In the genomic region with DNA sequence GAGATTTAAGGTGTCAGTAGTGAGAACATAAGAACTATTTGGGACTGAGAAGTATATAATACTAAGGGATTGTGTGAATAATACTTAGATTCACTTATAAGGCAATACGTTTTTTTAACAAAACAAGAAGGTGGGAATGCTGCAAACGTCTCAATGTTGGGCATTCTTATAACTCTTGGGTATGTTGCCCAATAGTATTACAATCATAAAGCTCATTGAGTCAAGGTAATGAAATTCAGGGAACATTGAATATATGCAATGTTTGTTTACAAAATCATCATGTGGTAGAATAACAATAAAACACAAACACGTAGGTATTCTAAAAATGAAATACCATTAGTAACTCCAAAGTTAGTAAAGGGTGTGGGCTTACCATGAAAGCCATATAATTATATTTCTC, we compare ENCODE assay signal across 22 cellular contexts.
"Had no signal": no experiment of that assay in that cellular context is flagged by ENCODE, and none has a peak within 500 bp of the region (broad histone marks: within the 10 kb centered on the region; RNA-seq: fewer than 3 reads in every experiment).

No MANE protein-coding gene starts in this region.

- H3K4me3 ChIP-seq: adrenal gland, body of pancreas, colonic mucosa, lung, skin epidermis, transverse colon had no signal

- H3K27ac Mint-ChIP-seq: activated CD4-positive, alpha-beta T cell treated with anti-CD3 and anti-CD28 coated beads, Interleukin-2, amount 10 ng/mL, durations not matched to agents 24 days and 14 days; naive B cell; progenitor cell of endocrine pancreas; stimulated activated naive CD8-positive, alpha-beta T cell treated with anti-CD3 and anti-CD28 coated beads, Interleukin-15, Interleukin-2, amounts not matched to agents 100 ng/mL and 50 ng/mL, for 24 hours had no signal

- H3K9me3 Mint-ChIP-seq: activated CD4-positive, alpha-beta T cell treated with anti-CD3 and anti-CD28 coated beads, Interleukin-2, amount 10 ng/mL, durations not matched to agents 24 days and 14 days; activated T-cell treated with anti-CD3 and anti-CD28 coated beads, Interleukin-2, amount 50 U/mL, for 4 hours; stimulated activated naive CD8-positive, alpha-beta T cell treated with anti-CD3 and anti-CD28 coated beads, Interleukin-15, Interleukin-2, amounts not matched to agents 100 ng/mL and 50 ng/mL, for 24 hours had no signal

- H3K4me1 Mint-ChIP-seq: naive B cell had no signal

- ATAC-seq: activated T-cell treated with anti-CD3 and anti-CD28 coated beads, Interleukin-2, amount 50 U/mL, for 4 hours; body of pancreas; left colon had no signal

- H3K27me3 ChIP-seq: adrenal gland, body of pancreas, colonic mucosa, foreskin keratinocyte, transverse colon had no signal

- H3K9me3 ChIP-seq: adrenal gland, body of pancreas, colonic mucosa, transverse colon had no signal

- H3K27ac ChIP-seq: adrenal gland, body of pancreas, colonic mucosa, foreskin keratinocyte, skin epidermis, transverse colon had no signal

- H3K36me3 ChIP-seq: adrenal gland, colonic mucosa, transverse colon had no signal

- H3K27me3 Mint-ChIP-seq: activated CD4-positive, alpha-beta T cell treated with anti-CD3 and anti-CD28 coated beads, Interleukin-2, amount 10 ng/mL, durations not matched to agents 24 days and 14 days; naive B cell; stimulated activated naive CD8-positive, alpha-beta T cell treated with anti-CD3 and anti-CD28 coated beads, Interleukin-15, Interleukin-2, amounts not matched to agents 100 ng/mL and 50 ng/mL, for 24 hours had no signal

- H3K36me3 Mint-ChIP-seq: naive B cell had no signal

- DNase-seq: activated CD4-positive, alpha-beta T cell treated with anti-CD3 and anti-CD28 coated beads, Interleukin-2, amount 10 ng/mL, durations not matched to agents 24 days and 14 days; activated CD8-positive, alpha-beta memory T cell treated with anti-CD3 and anti-CD28 coated beads, Interleukin-2, amount 50 U/mL, for 4 hours; activated effector memory CD4-positive, alpha-beta T cell treated with anti-CD3 and anti-CD28 coated beads, Interleukin-2, amount 50 U/mL, for 16 hours; activated naive CD4-positive, alpha-beta T cell treated with anti-CD3 and anti-CD28 coated beads, Interleukin-2, amount 50 U/mL, for 16 hours; activated T-cell treated with anti-CD3 and anti-CD28 coated beads, Interleukin-2, amount 50 U/mL, for 4 hours; adrenal gland; body of pancreas; caudate nucleus; colonic mucosa; glutamatergic neuron; hypothalamus; left colon; naive B cell; stimulated activated CD4-positive, alpha-beta T cell treated with anti-CD3 and anti-CD28 coated beads, Interleukin-15, amount 100 ng/mL, for 24 hours; stimulated activated CD4-positive, alpha-beta T cell treated with anti-CD3 and anti-CD28 coated beads, Interleukin-2, amount 100 ng/mL, for 48 hours; transverse colon had no signal

- H3K4me3 Mint-ChIP-seq: activated CD4-positive, alpha-beta T cell treated with anti-CD3 and anti-CD28 coated beads, Interleukin-2, amount 10 ng/mL, durations not matched to agents 24 days and 14 days; activated T-cell treated with anti-CD3 and anti-CD28 coated beads, Interleukin-2, amount 50 U/mL, for 4 hours; naive B cell; neural crest cell; stimulated activated naive CD8-positive, alpha-beta T cell treated with anti-CD3 and anti-CD28 coated beads, Interleukin-15, Interleukin-2, amounts not matched to agents 100 ng/mL and 50 ng/mL, for 24 hours had no signal

- H3K4me1 ChIP-seq: adrenal gland, body of pancreas, colonic mucosa, foreskin keratinocyte, transverse colon had no signal
